Comparison of ENCODE assay signal across 17 cellular contexts in the genomic region with DNA sequence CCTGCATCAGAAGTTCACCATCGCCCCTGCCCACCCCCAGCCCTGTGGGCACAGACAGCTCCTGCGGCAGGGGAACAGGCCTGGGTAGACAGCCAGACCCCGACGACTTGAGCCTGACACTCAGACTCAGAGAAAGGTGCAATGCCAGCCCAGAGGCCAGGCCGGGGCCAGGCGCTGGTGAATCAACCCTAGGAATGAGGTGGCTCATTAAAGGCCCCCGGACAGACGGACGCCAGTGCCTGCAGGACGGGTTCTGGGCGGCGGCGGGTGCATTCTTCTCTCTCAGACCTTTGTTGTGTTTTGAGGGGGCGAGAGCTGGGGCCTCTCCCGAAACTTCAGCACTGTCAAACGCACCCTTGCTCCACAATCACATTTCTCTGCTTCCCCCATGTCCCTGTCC. TPM values are rescaled to one million over a fixed set of nuclear protein-coding genes. Genes with fewer than 3 reads are reported as not detected.
A peak's percentile ranks its signal among the peaks of the same experiment; 100 is the strongest.
DNase-seq lines count a peak whose midpoint lies in the region; ATAC-seq, FAIRE-seq and TF ChIP-seq lines count a peak whose summit lies in the region.
"Had no signal": no experiment of that assay in that cellular context is flagged by ENCODE, and none has a peak within 500 bp of the region (broad histone marks: within the 10 kb centered on the region; RNA-seq: fewer than 3 reads in every experiment).

No MANE protein-coding gene starts in this region.

- dilution Hi-C loops in keratinocyte (cut with MboI; ENCODE audit: extremely low pct_ligation_motif_present, low sequenced_read_pairs) = no loop called here

- H3K4me1 Mint-ChIP-seq in activated naive CD8-positive, alpha-beta T cell treated with anti-CD3 and anti-CD28 coated beads for 36 hours = peaks cover 20% of the 10 kb centered on the region
- H3K4me1 Mint-ChIP-seq in activated naive CD8-positive, alpha-beta T cell treated with anti-CD3 and anti-CD28 coated beads, Interleukin-2, amount 50 U/mL, for 24 hours = peaks cover 14% of the 10 kb centered on the region
- H3K4me1 Mint-ChIP-seq in activated CD8-positive, alpha-beta T cell treated with anti-CD3 and anti-CD28 coated beads for 36 hours (ENCODE audit: low read depth) = peaks cover 13% of the 10 kb centered on the region

- H3K27ac ChIP-seq in keratinocyte (ENCODE audit: control insufficient read depth, insufficient read depth, low read length) = peak overlapping the region; percentile 33
- H3K27ac ChIP-seq in urinary bladder (ENCODE audit: low read depth) = peak overlapping the region; percentile 63
- H3K27ac ChIP-seq: lower lobe of right lung had no signal

- no peak for DNase-seq in activated naive CD8-positive, alpha-beta T cell treated with anti-CD3 and anti-CD28 coated beads for 36 hours
- DNase-seq in activated naive CD8-positive, alpha-beta T cell treated with anti-CD3 and anti-CD28 coated beads, Interleukin-2, amount 50 U/mL, for 24 hours = no peak
- no peak for DNase-seq in activated CD8-positive, alpha-beta T cell treated with anti-CD3 and anti-CD28 coated beads for 36 hours
- DNase-seq in keratinocyte (ENCODE audit: low read depth, low spot score) = no peak
- DNase-seq in NCI-H510A (lab: John Stamatoyannopoulos, UW) = no peak
- DNase-seq in NCI-H2196 (lab: John Stamatoyannopoulos, UW; ENCODE audit: unreplicated experiment) = no peak
- DNase-seq: activated naive CD4-positive, alpha-beta T cell treated with anti-CD3 and anti-CD28 coated beads, Interleukin-2, amount 50 U/mL, for 16 hours; Caco-2; naive thymus-derived CD8-positive, alpha-beta T cell had no signal

- H3K9ac ChIP-seq in keratinocyte (ENCODE audit: control insufficient read depth, extremely low read depth, insufficient read depth, low read length) = no peak overlapping the region

- H3K4me3 ChIP-seq in keratinocyte (ENCODE audit: control insufficient read depth in 2 of 3, extremely low read depth in 1 of 3, insufficient read depth in 2 of 3, low read depth in 1 of 3, low read length in 3 of 3) = no peak overlapping the region
- no peak overlapping the region for H3K4me3 ChIP-seq in urinary bladder (ENCODE audit: low read depth, low read length)
- H3K4me3 ChIP-seq: lower lobe of right lung had no signal

- ATAC-seq in activated naive CD8-positive, alpha-beta T cell treated with anti-CD3 and anti-CD28 coated beads, Interleukin-2, amount 50 U/mL, for 24 hours = no peak
- no peak for ATAC-seq in activated CD8-positive, alpha-beta T cell treated with anti-CD3 and anti-CD28 coated beads for 36 hours
- no peak for ATAC-seq in GM19452 (IDR thresholded peaks at IDR 0.05; ENCODE audit: unreplicated experiment)

- no peak for FAIRE-seq in keratinocyte (lab: Jason Lieb, UNC)

- H2AFZ ChIP-seq in keratinocyte (ENCODE audit: control insufficient read depth, low read length) = no peak overlapping the region

- no peak overlapping the region for H3K4me3 Mint-ChIP-seq in activated naive CD8-positive, alpha-beta T cell treated with anti-CD3 and anti-CD28 coated beads for 36 hours
- H3K4me3 Mint-ChIP-seq in activated naive CD8-positive, alpha-beta T cell treated with anti-CD3 and anti-CD28 coated beads, Interleukin-2, amount 50 U/mL, for 24 hours = no peak overlapping the region
- H3K4me3 Mint-ChIP-seq in activated CD8-positive, alpha-beta T cell treated with anti-CD3 and anti-CD28 coated beads for 36 hours = no peak overlapping the region
- H3K4me3 Mint-ChIP-seq: brain had no signal

- H3K79me2 ChIP-seq in keratinocyte (ENCODE audit: control insufficient read depth, insufficient read depth, low read length) = no peaks in the 10 kb centered on the region

- H3K9me3 ChIP-seq in keratinocyte (ENCODE audit: control insufficient read depth, low read depth, low read length) = no peaks in the 10 kb centered on the region
- H3K9me3 ChIP-seq: Caco-2, lower lobe of right lung had no signal

- no peaks in the 10 kb centered on the region for H4K20me1 ChIP-seq in keratinocyte (ENCODE audit: control insufficient read depth, extremely low read depth, insufficient read depth, low read length)

- no peak for TF ChIP-seq CTCF in activated CD8-positive, alpha-beta T cell treated with anti-CD3 and anti-CD28 coated beads for 36 hours (IDR thresholded peaks at IDR 0.05)
- TF ChIP-seq CTCF in keratinocyte (optimal IDR thresholded peaks at IDR 0.05 in 1 of 3, IDR thresholded peaks at IDR 0.05 in 1 of 3, conservative IDR thresholded peaks at IDR 0.05 in 1 of 3; ENCODE audit: extremely low read depth in 1 of 3, insufficient read depth in 2 of 3, low read length in 3 of 3) = no peak

- H3K36me3 ChIP-seq in keratinocyte (ENCODE audit: control insufficient read depth in 2 of 2, extremely low read depth in 1 of 2, insufficient read depth in 2 of 2, low read length in 2 of 2) (peaks cover 2 to 3% of the 10 kb centered on the region in 2 experiments), urinary bladder (ENCODE audit: insufficient read depth) (no peaks in the 10 kb centered on the region)
- H3K36me3 ChIP-seq: lower lobe of right lung had no signal

- intact Hi-C loops in activated CD8-positive, alpha-beta T cell treated with anti-CD3 and anti-CD28 coated beads for 36 hours (cut with micrococcal nuclease) = no loop called here

- no peaks in the 10 kb centered on the region for H3K9me3 Mint-ChIP-seq in activated naive CD8-positive, alpha-beta T cell treated with anti-CD3 and anti-CD28 coated beads for 36 hours
- H3K9me3 Mint-ChIP-seq in activated naive CD8-positive, alpha-beta T cell treated with anti-CD3 and anti-CD28 coated beads, Interleukin-2, amount 50 U/mL, for 24 hours = no peaks in the 10 kb centered on the region
- no peaks in the 10 kb centered on the region for H3K9me3 Mint-ChIP-seq in activated CD8-positive, alpha-beta T cell treated with anti-CD3 and anti-CD28 coated beads for 36 hours
- H3K9me3 Mint-ChIP-seq: naive thymus-derived CD8-positive, alpha-beta T cell had no signal

- H3K9me1 ChIP-seq in keratinocyte (ENCODE audit: control insufficient read depth, extremely low read depth, insufficient read depth, low read length) = no peaks in the 10 kb centered on the region

- peak overlapping the region; percentile 59 for H3K4me2 ChIP-seq in keratinocyte (ENCODE audit: control insufficient read depth, extremely low read depth, insufficient read depth, low read depth, low read length)

- WGBS in urinary bladder = 81% methylated on average over 16 of the region's 16 CpGs

- H3K4me1 ChIP-seq in keratinocyte (ENCODE audit: control insufficient read depth, extremely low read depth, insufficient read depth, low read length) (peaks cover 36% of the 10 kb centered on the region), urinary bladder (ENCODE audit: insufficient read depth) (no peaks in the 10 kb centered on the region)

- POLR2A ChIA-PET in activated CD8-positive, alpha-beta T cell treated with anti-CD3 and anti-CD28 coated beads for 36 hours (lab: Charles Lee) = interaction anchor here (1.4 to 1.5 kb wide), 2 partner anchors 12 to 26 kb away, joined by 3 to 4 read pairs; no protein-coding TSS in a partner anchor

- CTCF ChIA-PET in activated CD8-positive, alpha-beta T cell treated with anti-CD3 and anti-CD28 coated beads for 36 hours (lab: Charles Lee) = interaction anchor here (1.0 to 8.3 kb wide), 5 partner anchors 12 to 81 kb away, joined by 3 to 85 read pairs (median 8); a partner anchor contains a TSS

- peaks cover 18% of the 10 kb centered on the region for H3K27me3 ChIP-seq in keratinocyte (ENCODE audit: control insufficient read depth, extremely low read depth, insufficient read depth, low read length)

- H3K27ac Mint-ChIP-seq in activated naive CD8-positive, alpha-beta T cell treated with anti-CD3 and anti-CD28 coated beads for 36 hours = peak overlapping the region; percentile 16
- no peak overlapping the region for H3K27ac Mint-ChIP-seq in activated naive CD8-positive, alpha-beta T cell treated with anti-CD3 and anti-CD28 coated beads, Interleukin-2, amount 50 U/mL, for 24 hours
- peak overlapping the region; percentile 73 for H3K27ac Mint-ChIP-seq in activated CD8-positive, alpha-beta T cell treated with anti-CD3 and anti-CD28 coated beads for 36 hours
- H3K27ac Mint-ChIP-seq: brain; naive thymus-derived CD8-positive, alpha-beta T cell had no signal

- H3K27me3 Mint-ChIP-seq in activated naive CD8-positive, alpha-beta T cell treated with anti-CD3 and anti-CD28 coated beads for 36 hours = peaks cover 47% of the 10 kb centered on the region
- H3K27me3 Mint-ChIP-seq in activated naive CD8-positive, alpha-beta T cell treated with anti-CD3 and anti-CD28 coated beads, Interleukin-2, amount 50 U/mL, for 24 hours = peaks cover 29% of the 10 kb centered on the region
- peaks cover 23% of the 10 kb centered on the region for H3K27me3 Mint-ChIP-seq in activated CD8-positive, alpha-beta T cell treated with anti-CD3 and anti-CD28 coated beads for 36 hours

- no peaks in the 10 kb centered on the region for H3K36me3 Mint-ChIP-seq in activated naive CD8-positive, alpha-beta T cell treated with anti-CD3 and anti-CD28 coated beads for 36 hours
- no peaks in the 10 kb centered on the region for H3K36me3 Mint-ChIP-seq in activated naive CD8-positive, alpha-beta T cell treated with anti-CD3 and anti-CD28 coated beads, Interleukin-2, amount 50 U/mL, for 24 hours (ENCODE audit: low read depth)
- no peaks in the 10 kb centered on the region for H3K36me3 Mint-ChIP-seq in activated CD8-positive, alpha-beta T cell treated with anti-CD3 and anti-CD28 coated beads for 36 hours (ENCODE audit: low read depth)
- H3K36me3 Mint-ChIP-seq: brain; naive thymus-derived CD8-positive, alpha-beta T cell had no signal

RNA-seq across cellular contexts. Expression of a gene that starts 5.6 kb away (rescaled TPM):
- total RNA-seq in activated naive CD8-positive, alpha-beta T cell treated with anti-CD3 and anti-CD28 coated beads for 36 hours = under 1 TPM; 0.42 to 0.45 TPM
- 1 to 10 TPM in 1 of 2 experiments, under 1 TPM in 1; 0.90 to 1.2 TPM for total RNA-seq in activated CD8-positive, alpha-beta T cell treated with anti-CD3 and anti-CD28 coated beads for 36 hours
- 2.1 to 23.2 TPM (median 7.5 TPM) in 3 replicates for polyA plus RNA-seq in keratinocyte
- 40.0 TPM for polyA plus RNA-seq in keratinocyte (2011; ENCODE audit: low read depth)
- polyA plus RNA-seq in keratinocyte (2011; cell fraction: cytosol; rRNA removed) = 4.8 and 5.1 TPM in 2 replicates
- polyA plus RNA-seq in keratinocyte (2011; cell fraction: nucleus; rRNA removed) = 16.0 and 18.4 TPM in 2 replicates
- polyA plus RNA-seq in keratinocyte (2012; ENCODE audit: low replicate concordance) = 2.2 and 136 TPM in 2 replicates
- polyA minus RNA-seq in keratinocyte = 3.1 to 41.5 TPM (median 11.4 TPM) in 3 replicates
- 9.8 TPM for polyA minus RNA-seq in keratinocyte (2011; cell fraction: cytosol; rRNA and poly(A)+ RNA removed)
- 17.5 and 20.6 TPM in 2 replicates for polyA minus RNA-seq in keratinocyte (2011; cell fraction: nucleus; rRNA and poly(A)+ RNA removed)
- total RNA-seq in urinary bladder = 4.7 TPM
- 5.1 TPM for polyA plus RNA-seq in urinary bladder
- total RNA-seq: glomerular endothelial cell; LHCN-M2; naive thymus-derived CD8-positive, alpha-beta T cell; NCI-H460; OCI-LY7 had no signal
- polyA plus RNA-seq: naive thymus-derived CD8-positive, alpha-beta T cell had no signal

RNA-seq across cellular contexts. Expression of a gene that starts 11.7 kb away (rescaled TPM):
- 10 to 100 TPM; 20.4 to 20.6 TPM for total RNA-seq in activated naive CD8-positive, alpha-beta T cell treated with anti-CD3 and anti-CD28 coated beads for 36 hours
- 10 to 100 TPM; 30.9 to 31.1 TPM for total RNA-seq in activated CD8-positive, alpha-beta T cell treated with anti-CD3 and anti-CD28 coated beads for 36 hours
- 3.1 to 6.8 TPM (median 3.1 TPM) in 3 replicates for polyA plus RNA-seq in keratinocyte
- 1.9 TPM for polyA plus RNA-seq in keratinocyte (2011; ENCODE audit: low read depth)
- 1.6 and 3.2 TPM in 2 replicates for polyA plus RNA-seq in keratinocyte (2011; cell fraction: cytosol; rRNA removed)
- 9.4 and 12.4 TPM in 2 replicates for polyA plus RNA-seq in keratinocyte (2011; cell fraction: nucleus; rRNA removed)
- polyA plus RNA-seq in keratinocyte (2012; ENCODE audit: low replicate concordance) = 5.1 and 6.5 TPM in 2 replicates
- polyA minus RNA-seq in keratinocyte = 6.3 to 10.1 TPM (median 7.3 TPM) in 3 replicates
- 10.7 TPM for polyA minus RNA-seq in keratinocyte (2011; cell fraction: cytosol; rRNA and poly(A)+ RNA removed)
- 12.8 TPM in 2 replicates for polyA minus RNA-seq in keratinocyte (2011; cell fraction: nucleus; rRNA and poly(A)+ RNA removed)
- total RNA-seq in urinary bladder = 3.0 TPM
- 14.7 TPM for polyA plus RNA-seq in urinary bladder

RNA-seq across cellular contexts. Expression of a gene that starts 41.3 kb away (rescaled TPM):
- total RNA-seq in activated naive CD8-positive, alpha-beta T cell treated with anti-CD3 and anti-CD28 coated beads for 36 hours = 1 to 10 TPM; 2.4 to 3.3 TPM
- total RNA-seq in activated CD8-positive, alpha-beta T cell treated with anti-CD3 and anti-CD28 coated beads for 36 hours = 1 to 10 TPM; 1.6 to 2.1 TPM
- 0.12 to 0.44 TPM (median 0.15 TPM) in 3 replicates for polyA plus RNA-seq in keratinocyte
- 0.39 TPM for polyA plus RNA-seq in keratinocyte (2011; ENCODE audit: low read depth)
- 0.04 and 0.08 TPM in 2 replicates for polyA plus RNA-seq in keratinocyte (2011; cell fraction: cytosol; rRNA removed)
- polyA plus RNA-seq in keratinocyte (2011; cell fraction: nucleus; rRNA removed) = 0.84 and 1.2 TPM in 2 replicates
- 0.21 and 0.93 TPM in 2 replicates for polyA plus RNA-seq in keratinocyte (2012; ENCODE audit: low replicate concordance)
- polyA minus RNA-seq in keratinocyte = 0.79 TPM in 1 of 3 replicates, not detected in the others
- not detected for polyA minus RNA-seq in keratinocyte (2011; cell fraction: cytosol; rRNA and poly(A)+ RNA removed)
- 0.47 TPM in 1 of 2 replicates, not detected in the other for polyA minus RNA-seq in keratinocyte (2011; cell fraction: nucleus; rRNA and poly(A)+ RNA removed)
- 0.85 TPM for total RNA-seq in urinary bladder
- 2.0 TPM for polyA plus RNA-seq in urinary bladder
- total RNA-seq: Caco-2, glomerular endothelial cell, OCI-LY7 had no signal
